8 cellular contexts compared by ENCODE assay signal in genomic region chr1:183634429-183635065, GRCh38. TPM values are rescaled to one million over a fixed set of nuclear protein-coding genes. Genes with fewer than 3 reads are reported as not detected.
DNase-seq lines count a peak whose midpoint lies in the region; ATAC-seq and TF ChIP-seq lines count a peak whose summit lies in the region.

No MANE protein-coding gene starts in this region.

- H3K4me1 Mint-ChIP-seq in activated T-cell treated with anti-CD3 and anti-CD28 coated beads, Interleukin-2, amount 50 U/mL, for 24 hours (ENCODE audit: low read depth): peaks cover 44% of the 10 kb centered on the region
- peaks cover 21% of the 10 kb centered on the region for H3K4me1 Mint-ChIP-seq in activated T-helper 17 cell treated with anti-CD3 and anti-CD28 coated beads, Interleukin-2, amount 50 U/mL, for 72 hours

- TF ChIP-seq POLR2A in tibial nerve (IDR thresholded peaks at IDR 0.05): no peak

- no peaks in the 10 kb centered on the region for H3K9me3 Mint-ChIP-seq in activated T-cell treated with anti-CD3 and anti-CD28 coated beads, Interleukin-2, amount 50 U/mL, for 24 hours
- H3K9me3 Mint-ChIP-seq in activated T-helper 17 cell treated with anti-CD3 and anti-CD28 coated beads, Interleukin-2, amount 50 U/mL, for 72 hours: no peaks in the 10 kb centered on the region

- peak overlapping the region; percentile 98 for H3K4me3 Mint-ChIP-seq in activated T-cell treated with anti-CD3 and anti-CD28 coated beads, Interleukin-2, amount 50 U/mL, for 24 hours
- peak overlapping the region; percentile 97 for H3K4me3 Mint-ChIP-seq in activated T-helper 17 cell treated with anti-CD3 and anti-CD28 coated beads, Interleukin-2, amount 50 U/mL, for 72 hours

- no peaks in the 10 kb centered on the region for H3K9me3 ChIP-seq in tibial nerve

- peaks cover 0 to 58% (median 27%) of the 10 kb centered on the region in 4 donors for H3K4me1 ChIP-seq in tibial nerve

- TF ChIP-seq CTCF in kidney epithelial cell (IDR thresholded peaks at IDR 0.05; ENCODE audit: insufficient read depth, low read length, poor library complexity, severe bottlenecking): no peak
- TF ChIP-seq CTCF in tibial nerve (IDR thresholded peaks at IDR 0.05): no peak

- peaks cover 57% of the 10 kb centered on the region for H3K36me3 Mint-ChIP-seq in activated T-cell treated with anti-CD3 and anti-CD28 coated beads, Interleukin-2, amount 50 U/mL, for 24 hours (ENCODE audit: low read depth)
- H3K36me3 Mint-ChIP-seq in activated T-helper 17 cell treated with anti-CD3 and anti-CD28 coated beads, Interleukin-2, amount 50 U/mL, for 72 hours (ENCODE audit: low read depth): peaks cover 60% of the 10 kb centered on the region

- H3K27ac ChIP-seq in tibial nerve: peak overlapping the region; percentile 86 to 97 (median 94)

- H3K36me3 ChIP-seq in kidney epithelial cell (ENCODE audit: control insufficient read depth, insufficient read depth, low read length): no peaks in the 10 kb centered on the region
- H3K36me3 ChIP-seq in tibial nerve: peaks cover 0 to 8% (median 7%) of the 10 kb centered on the region in 3 donors

- H3K27me3 Mint-ChIP-seq in activated T-cell treated with anti-CD3 and anti-CD28 coated beads, Interleukin-2, amount 50 U/mL, for 24 hours: no peaks in the 10 kb centered on the region
- no peaks in the 10 kb centered on the region for H3K27me3 Mint-ChIP-seq in activated T-helper 17 cell treated with anti-CD3 and anti-CD28 coated beads, Interleukin-2, amount 50 U/mL, for 72 hours

- no peak for DNase-seq in activated T-cell treated with anti-CD3 and anti-CD28 coated beads, Interleukin-2, amount 50 U/mL, for 24 hours
- no peak for DNase-seq in activated T-cell treated with anti-CD3 and anti-CD28 coated beads, Interleukin-2, amount 50 U/mL, for 1 hour
- DNase-seq in kidney epithelial cell (ENCODE audit: low read depth) (no peak), tibial nerve (ENCODE audit: low spot score in 2 of 2) (no peak), putamen (ENCODE audit: low spot score) (no peak), OCI-M2 (lab: John Stamatoyannopoulos, UW; ENCODE audit: unreplicated experiment) (no peak)
- no peak for DNase-seq in activated CD4-positive, alpha-beta T cell treated with anti-CD3 and anti-CD28 coated beads, Interleukin-2, amount 50 U/mL, for 1 hour

- TF ChIP-seq EP300 in tibial nerve (IDR thresholded peaks at IDR 0.05): no peak

- H3K4me3 ChIP-seq in kidney epithelial cell (ENCODE audit: low read depth, low read length) (peak overlapping the region; percentile 69), tibial nerve (peak overlapping the region; percentile 81 to 95 (median 86))

- H3K27me3 ChIP-seq in kidney epithelial cell (ENCODE audit: control insufficient read depth, insufficient read depth, low read length) (no peaks in the 10 kb centered on the region), tibial nerve (no peaks in the 10 kb centered on the region)

- H3K27ac Mint-ChIP-seq in activated T-cell treated with anti-CD3 and anti-CD28 coated beads, Interleukin-2, amount 50 U/mL, for 24 hours: peak overlapping the region; percentile 100
- H3K27ac Mint-ChIP-seq in activated T-helper 17 cell treated with anti-CD3 and anti-CD28 coated beads, Interleukin-2, amount 50 U/mL, for 72 hours: peak overlapping the region; percentile 99

- WGBS in tibial nerve, 2 donors: 0% methylated on average over 10 of the region's 10 CpGs

- no peak for ATAC-seq in activated T-helper 17 cell treated with anti-CD3 and anti-CD28 coated beads, Interleukin-2, amount 50 U/mL, for 72 hours (replicated peaks)

RNA-seq across cellular contexts. Expression of gene ARPC5, which starts 1.0 kb away (rescaled TPM):
- 100 to 1,000 TPM; 130 to 164 TPM for total RNA-seq in activated T-helper 17 cell treated with anti-CD3 and anti-CD28 coated beads, Interleukin-2, amount 50 U/mL, for 72 hours
- total RNA-seq in kidney epithelial cell: 140 and 163 TPM in 2 replicates
- total RNA-seq in tibial nerve: 100 to 1,000 TPM in 1 of 4 donors, 10 to 100 TPM in 3; 71.8 to 102 (median 78.7) TPM

RNA-seq across cellular contexts. Expression of gene APOBEC4, which starts 18.6 kb away (rescaled TPM):
- not detected for total RNA-seq in activated T-helper 17 cell treated with anti-CD3 and anti-CD28 coated beads, Interleukin-2, amount 50 U/mL, for 72 hours
- total RNA-seq in kidney epithelial cell (not detected in 2 replicates), tibial nerve (not detected)

RNA-seq across cellular contexts. Expression of gene NCF2, which starts 44.3 kb away (rescaled TPM):
- total RNA-seq in activated T-helper 17 cell treated with anti-CD3 and anti-CD28 coated beads, Interleukin-2, amount 50 U/mL, for 72 hours: 10 to 100 TPM in 1 of 2 donors, 1 to 10 TPM in 1; 4.4 to 18.7 TPM
- total RNA-seq in kidney epithelial cell (62.5 and 86.1 TPM in 2 replicates), tibial nerve (10 to 100 TPM in 3 of 4 donors, 1 to 10 TPM in 1; 9.6 to 21.0 (median 17.1) TPM)
